ENCODE assay signal across 25 cellular contexts in the genomic region with DNA sequence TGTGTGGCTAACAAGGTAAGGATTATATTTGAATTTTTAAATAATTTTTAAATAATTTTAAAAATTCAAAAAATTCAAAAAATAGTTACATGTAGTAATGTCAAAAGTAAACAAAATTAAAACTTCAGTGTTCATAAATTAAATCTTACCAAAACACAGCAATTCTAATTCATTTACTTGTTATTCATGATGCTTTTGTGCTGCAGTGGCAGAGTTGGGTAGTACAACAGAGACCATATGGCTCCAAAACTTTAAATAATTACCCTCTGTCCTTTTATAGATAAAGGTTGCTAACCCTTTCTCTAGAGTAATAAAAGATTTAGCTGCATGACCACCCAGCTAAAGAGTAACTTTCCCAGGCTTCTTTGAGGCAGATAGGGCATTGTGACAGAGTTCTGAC.
"Had no signal": no experiment of that assay in that cellular context is flagged by ENCODE, and none has a peak within 500 bp of the region (broad histone marks: within the 10 kb centered on the region; RNA-seq: fewer than 3 reads in every experiment).

No MANE protein-coding gene starts in this region.

- H3K36me3 Mint-ChIP-seq: activated naive CD4-positive, alpha-beta T cell treated with anti-CD3 and anti-CD28 coated beads, Interleukin-2, amount 10 ng/mL, durations not matched to agents 7 days and 5 days; activated naive CD8-positive, alpha-beta T cell treated with anti-CD3 and anti-CD28 coated beads for 36 hours had no signal

- H3K4me3 ChIP-seq: body of pancreas had no signal

- H3K4me1 Mint-ChIP-seq: activated CD4-positive, alpha-beta T cell treated with anti-CD3 and anti-CD28 coated beads for 36 hours; activated naive CD4-positive, alpha-beta T cell treated with anti-CD3 and anti-CD28 coated beads, Interleukin-2, amount 10 ng/mL, durations not matched to agents 7 days and 5 days; activated naive CD8-positive, alpha-beta T cell treated with anti-CD3 and anti-CD28 coated beads for 36 hours; T-helper 17 cell had no signal

- H3K4me3 Mint-ChIP-seq: activated CD4-positive, alpha-beta T cell treated with anti-CD3 and anti-CD28 coated beads for 36 hours; activated CD8-positive, alpha-beta T cell treated with anti-CD3 and anti-CD28 coated beads for 36 hours; activated naive CD4-positive, alpha-beta T cell treated with anti-CD3 and anti-CD28 coated beads, Interleukin-2, amount 10 ng/mL, durations not matched to agents 7 days and 5 days; activated naive CD8-positive, alpha-beta T cell treated with anti-CD3 and anti-CD28 coated beads for 36 hours; activated T-cell treated with anti-CD3 and anti-CD28 coated beads, Interleukin-2, amount 50 U/mL, for 72 hours; T-helper 17 cell had no signal

- DNase-seq: activated CD4-positive, alpha-beta T cell treated with anti-CD3 and anti-CD28 coated beads for 36 hours; activated CD4-positive, alpha-beta T cell treated with anti-CD3 and anti-CD28 coated beads, Interleukin-2, amount 50 U/mL, for 1 hour; activated CD4-positive, CD25-positive, alpha-beta regulatory T cell; activated CD8-positive, alpha-beta memory T cell treated with anti-CD3 and anti-CD28 coated beads, Interleukin-2, amount 50 U/mL, for 4 hours; activated CD8-positive, alpha-beta T cell treated with anti-CD3 and anti-CD28 coated beads for 36 hours; activated gamma-delta T cell treated with Interleukin-2 at 50 U/mL for 16 hours; activated naive CD4-positive, alpha-beta T cell treated with anti-CD3 and anti-CD28 coated beads, Interleukin-2, amount 10 ng/mL, durations not matched to agents 7 days and 5 days; activated naive CD8-positive, alpha-beta T cell treated with anti-CD3 and anti-CD28 coated beads for 36 hours; activated T-cell treated with anti-CD3 and anti-CD28 coated beads, Interleukin-2, amount 50 U/mL, for 72 hours; anterior cingulate cortex; body of pancreas; central memory CD4-positive, alpha-beta T cell; KG1; NCI-H1048; NCI-H146; NCI-H1930; NCI-H2171; NCI-H2227 treated with DMSO at 0.1 percent for 48 hours; NCI-H446 treated with DMSO at 0.1 percent for 48 hours; NCI-H524 treated with DMSO at 0.1 percent for 48 hours; NCI-H774; SIG-M5; T-helper 17 cell; T-helper 9 cell had no signal

- ATAC-seq: activated CD4-positive, alpha-beta T cell treated with anti-CD3 and anti-CD28 coated beads for 36 hours; activated CD8-positive, alpha-beta T cell treated with anti-CD3 and anti-CD28 coated beads for 36 hours; activated T-cell treated with anti-CD3 and anti-CD28 coated beads, Interleukin-2, amount 50 U/mL, for 72 hours; body of pancreas; T-helper 17 cell had no signal

- H3K27me3 ChIP-seq: body of pancreas had no signal

- H3K27ac ChIP-seq: body of pancreas had no signal

- H3K4me1 ChIP-seq: body of pancreas had no signal

- H3K9me3 ChIP-seq: body of pancreas had no signal

- H3K27ac Mint-ChIP-seq: activated CD4-positive, alpha-beta T cell treated with anti-CD3 and anti-CD28 coated beads for 36 hours; activated CD8-positive, alpha-beta T cell treated with anti-CD3 and anti-CD28 coated beads for 36 hours; activated naive CD4-positive, alpha-beta T cell treated with anti-CD3 and anti-CD28 coated beads, Interleukin-2, amount 10 ng/mL, durations not matched to agents 7 days and 5 days; activated naive CD8-positive, alpha-beta T cell treated with anti-CD3 and anti-CD28 coated beads for 36 hours; activated T-cell treated with anti-CD3 and anti-CD28 coated beads, Interleukin-2, amount 50 U/mL, for 72 hours; activated T-helper 2 cell treated with anti-CD3 and anti-CD28 coated beads, Interferon-gamma antibody, Interleukin-2, Interleukin-4, amounts not matched to agents 10 μg/mL and 5 μg/mL and 100 μg/mL, durations not matched to agents 14 hours and 24 hours and 36 hours; T-helper 17 cell had no signal

- H3K27me3 Mint-ChIP-seq: activated CD4-positive, alpha-beta T cell treated with anti-CD3 and anti-CD28 coated beads for 36 hours; activated CD8-positive, alpha-beta T cell treated with anti-CD3 and anti-CD28 coated beads for 36 hours; activated naive CD4-positive, alpha-beta T cell treated with anti-CD3 and anti-CD28 coated beads, Interleukin-2, amount 10 ng/mL, durations not matched to agents 7 days and 5 days; activated naive CD8-positive, alpha-beta T cell treated with anti-CD3 and anti-CD28 coated beads for 36 hours; T-helper 17 cell had no signal
